10 cellular contexts compared by ENCODE assay signal in genomic region chr10:32413513-32413912, GRCh38. TPM values are rescaled to one million over a fixed set of nuclear protein-coding genes. Genes with fewer than 3 reads are reported as not detected.
DNase-seq lines count a peak whose midpoint lies in the region; ATAC-seq, FAIRE-seq and TF ChIP-seq lines count a peak whose summit lies in the region.
"Had no signal": no experiment of that assay in that cellular context is flagged by ENCODE, and none has a peak within 500 bp of the region (broad histone marks: within the 10 kb centered on the region; RNA-seq: fewer than 3 reads in every experiment).

No MANE protein-coding gene starts in this region.

- H3K36me3 Mint-ChIP-seq in activated naive CD8-positive, alpha-beta T cell treated with anti-CD3 and anti-CD28 coated beads for 36 hours = no peaks in the 10 kb centered on the region
- H3K36me3 Mint-ChIP-seq: naive thymus-derived CD4-positive, alpha-beta T cell had no signal

- no peak overlapping the region for H3K4me3 ChIP-seq in muscle layer of colon (ENCODE audit: low read depth in 1 of 2, low read length in 2 of 2)
- no peak overlapping the region for H3K4me3 ChIP-seq in gastrocnemius medialis

- DNase-seq in A172 (ENCODE audit: low spot score) (peak; percentile 85), HTR-8/SVneo (ENCODE audit: insufficient read length, low spot score) (peak; percentile 5), NCI-H2227 treated with DMSO at 0.1 percent for 48 hours (lab: John Stamatoyannopoulos, UW) (no peak), gastrocnemius medialis (no peak)
- DNase-seq in activated naive CD8-positive, alpha-beta T cell treated with anti-CD3 and anti-CD28 coated beads for 36 hours = peak; percentile 29

- peaks cover 7% of the 10 kb centered on the region for H3K4me1 Mint-ChIP-seq in activated naive CD8-positive, alpha-beta T cell treated with anti-CD3 and anti-CD28 coated beads for 36 hours
- H3K4me1 Mint-ChIP-seq: central memory CD8-positive, alpha-beta T cell had no signal

- no peak for FAIRE-seq in HTR-8/SVneo (lab: Jason Lieb, UNC)

- peak overlapping the region; percentile 71 for H3K27ac ChIP-seq in muscle layer of colon (ENCODE audit: low read depth, low read length)
- no peak overlapping the region for H3K27ac ChIP-seq in gastrocnemius medialis

- no peaks in the 10 kb centered on the region for H3K9me3 Mint-ChIP-seq in activated naive CD8-positive, alpha-beta T cell treated with anti-CD3 and anti-CD28 coated beads for 36 hours
- H3K9me3 Mint-ChIP-seq: central memory CD8-positive, alpha-beta T cell; naive thymus-derived CD4-positive, alpha-beta T cell had no signal

- H3K27ac Mint-ChIP-seq in activated naive CD8-positive, alpha-beta T cell treated with anti-CD3 and anti-CD28 coated beads for 36 hours = no peak overlapping the region

- no peak for ATAC-seq in GM18517 (IDR thresholded peaks at IDR 0.05; ENCODE audit: unreplicated experiment)
- no peak for ATAC-seq in gastrocnemius medialis
- ATAC-seq in HG03045 (IDR thresholded peaks at IDR 0.05; ENCODE audit: unreplicated experiment) = no peak
- ATAC-seq: naive thymus-derived CD4-positive, alpha-beta T cell had no signal

- H3K36me3 ChIP-seq in muscle layer of colon (ENCODE audit: insufficient read depth, low read length) (no peaks in the 10 kb centered on the region), gastrocnemius medialis (no peaks in the 10 kb centered on the region)

- in situ Hi-C loops in gastrocnemius medialis (cut with MboI; ENCODE audit: low sequenced_read_pairs in 4 of 4) = no loop called here

- H3K9me3 ChIP-seq in muscle layer of colon (ENCODE audit: low read length) = no peaks in the 10 kb centered on the region
- no peaks in the 10 kb centered on the region for H3K9me3 ChIP-seq in gastrocnemius medialis

- H3K4me3 Mint-ChIP-seq in activated naive CD8-positive, alpha-beta T cell treated with anti-CD3 and anti-CD28 coated beads for 36 hours = no peak overlapping the region
- H3K4me3 Mint-ChIP-seq: central memory CD8-positive, alpha-beta T cell; naive thymus-derived CD4-positive, alpha-beta T cell had no signal

- H3K9ac ChIP-seq in muscle layer of colon (ENCODE audit: low read length) = no peak overlapping the region

- no peak for TF ChIP-seq POLR2A in gastrocnemius medialis (IDR thresholded peaks at IDR 0.05)

- no peaks in the 10 kb centered on the region for H3K27me3 Mint-ChIP-seq in activated naive CD8-positive, alpha-beta T cell treated with anti-CD3 and anti-CD28 coated beads for 36 hours

- H3K4me1 ChIP-seq in muscle layer of colon (ENCODE audit: insufficient read depth, low read length) = peaks cover 21% of the 10 kb centered on the region
- H3K4me1 ChIP-seq in gastrocnemius medialis = peaks cover 10 to 23% of the 10 kb centered on the region in 2 donors

- intact Hi-C loops in gastrocnemius medialis (cut with DNase I; ENCODE audit: low total_unique reads) = no loop called here

- H3K27me3 ChIP-seq in muscle layer of colon (ENCODE audit: control insufficient read depth in 1 of 2, insufficient read depth in 2 of 2, low read length in 2 of 2) (no peaks in the 10 kb centered on the region), gastrocnemius medialis (no peaks in the 10 kb centered on the region)

- no peak for TF ChIP-seq CTCF in gastrocnemius medialis (IDR thresholded peaks at IDR 0.05 in 4 of 5, conservative IDR thresholded peaks at IDR 0.05 in 1 of 5)

RNA-seq across cellular contexts. Expression of gene CCDC7, which starts 32.4 kb away (rescaled TPM):
- 7.4 and 17.5 TPM in 2 replicates for total RNA-seq in A172 (2014; rRNA removed; shearing (Covaris generic))
- 1 to 10 TPM; 5.2 to 5.8 TPM for total RNA-seq in activated naive CD8-positive, alpha-beta T cell treated with anti-CD3 and anti-CD28 coated beads for 36 hours
- 10 to 100 TPM in 1 of 4 donors, 1 to 10 TPM in 3; 4.6 to 12.9 (median 5.9) TPM for total RNA-seq in gastrocnemius medialis

Comparison
In these comparisons a context has a peak if more than half of its experiments do, and no peak if none do; other contexts are left out.
1. DNase-seq: peak in A172 (single experiment), HTR-8/SVneo (single experiment) and activated naive CD8-positive, alpha-beta T cell treated with anti-CD3 and anti-CD28 coated beads for 36 hours (single experiment); none in NCI-H2227 treated with DMSO at 0.1 percent for 48 hours (single experiment) and gastrocnemius medialis (0 of 2).